ENCODE assay signal across 8 cellular contexts in genomic region chr16:30747799-30748633, GRCh38. TPM values are rescaled to one million over a fixed set of nuclear protein-coding genes. Genes with fewer than 3 reads are reported as not detected.
DNase-seq lines count a peak whose midpoint lies in the region; ATAC-seq and TF ChIP-seq lines count a peak whose summit lies in the region.

TSS of gene PHKG2 (plus strand) at chr16:30748425. CDS start at chr16:30748821, 396 bp downstream.

- DNase-seq in GM13977 (ENCODE audit: low spot score) (peak; percentile 98), NCI-H1694 (lab: John Stamatoyannopoulos, UW) (peak; percentile 93), amniotic stem cell (lab: John Stamatoyannopoulos, UW) (peak; percentile 98), heart right ventricle (peak; percentile 99), posterior cingulate gyrus (peak; percentile 98 to 100 (median 100)), upper lobe of left lung (peak; percentile 99 to 100)

- H3K4me1 ChIP-seq in heart right ventricle (peaks cover 0 to 17% (median 6%) of the 10 kb centered on the region in 9 donors), upper lobe of left lung (peaks cover 6 to 17% (median 15%) of the 10 kb centered on the region in 4 donors)

- peaks cover 24% of the 10 kb centered on the region for H3K4me1 Mint-ChIP-seq in T-helper 1 cell treated with Interleukin-12 subunit alpha and Interleukin-12 subunit beta and Interleukin-4 antibody, amounts not matched to agents 30 μg/mL and 1 μg/mL, for 36 hours (ENCODE audit: low read depth)

- H3K4me3 ChIP-seq in heart right ventricle (peak within 1 kb of the TSS; percentile 59 to 93 (median 76)), upper lobe of left lung (peak within 1 kb of the TSS; percentile 92 to 99 (median 98))

- H3K4me3 Mint-ChIP-seq in T-helper 1 cell treated with Interleukin-12 subunit alpha and Interleukin-12 subunit beta and Interleukin-4 antibody, amounts not matched to agents 30 μg/mL and 1 μg/mL, for 36 hours, result peak within 1 kb of the TSS; percentile 95

- H3K27ac ChIP-seq in heart right ventricle (peak within 1 kb of the TSS in 9 of 10 donors; percentile 61 to 88 (median 78)), upper lobe of left lung (peak within 1 kb of the TSS; percentile 78 to 88 (median 84))

- peak; percentile 90 for ATAC-seq in HG02884 (IDR thresholded peaks at IDR 0.05; ENCODE audit: unreplicated experiment)
- peak; percentile 98 to 99 (median 98) for ATAC-seq in heart right ventricle
- ATAC-seq in upper lobe of left lung (ENCODE audit: low FRiP score in 2 of 2), result peak; percentile 99

- intact Hi-C loops in heart right ventricle (cut with DNase I), result loop anchor here in 1 of 10 donors (5.0 kb wide), 1 partner anchor 51 kb away; the partner anchor contains the start of gene SRCAP
- intact Hi-C loops in posterior cingulate gyrus (cut with DNase I), result loop anchor here (2.0 kb wide), 2 partner anchors 15 to 49 kb away; partner anchors contain the start of genes CFAP119, RNF40 and SRCAP

- TF ChIP-seq CTCF in GM13977 (IDR thresholded peaks at IDR 0.05; ENCODE audit: extremely low read depth, insufficient read depth, missing control alignments), result no peak
- no peak for TF ChIP-seq CTCF in heart right ventricle (IDR thresholded peaks at IDR 0.05)
- peak in 3 of 6 experiments; percentile 4 to 38 (median 18) for TF ChIP-seq CTCF in upper lobe of left lung (IDR thresholded peaks at IDR 0.05)

- H3K36me3 Mint-ChIP-seq in T-helper 1 cell treated with Interleukin-12 subunit alpha and Interleukin-12 subunit beta and Interleukin-4 antibody, amounts not matched to agents 30 μg/mL and 1 μg/mL, for 36 hours (ENCODE audit: low read depth), result peaks cover 23% of the 10 kb centered on the region

- 3 to 5% methylated on average over 41 to 60 of the region's 60 CpGs for WGBS in heart right ventricle, 2 donors
- 6 to 7% methylated on average over 17 to 58 of the region's 60 CpGs for WGBS in upper lobe of left lung, 2 donors

- H3K27me3 ChIP-seq in heart right ventricle, result no peaks in the 10 kb centered on the region
- no peaks in the 10 kb centered on the region for H3K27me3 ChIP-seq in upper lobe of left lung

- H3K9me3 ChIP-seq in heart right ventricle (no peaks in the 10 kb centered on the region), upper lobe of left lung (no peaks in the 10 kb centered on the region)

- in situ Hi-C loops in GM13977 (cut with MboI; ENCODE audit: low pct_unique_long_range_greater_than_20kb, low sequenced_read_pairs, unreplicated experiment), result no loop called here

- TF ChIP-seq EP300 in upper lobe of left lung (IDR thresholded peaks at IDR 0.05), result no peak

- peak in 2 of 4 donors; percentile 54 to 77 for TF ChIP-seq POLR2A in upper lobe of left lung (IDR thresholded peaks at IDR 0.05)

- peaks cover 0 to 52% (median 13%) of the 10 kb centered on the region in 9 donors for H3K36me3 ChIP-seq in heart right ventricle
- peaks cover 5 to 45% (median 30%) of the 10 kb centered on the region in 4 donors for H3K36me3 ChIP-seq in upper lobe of left lung

- peak within 1 kb of the TSS; percentile 88 for H3K27ac Mint-ChIP-seq in T-helper 1 cell treated with Interleukin-12 subunit alpha and Interleukin-12 subunit beta and Interleukin-4 antibody, amounts not matched to agents 30 μg/mL and 1 μg/mL, for 36 hours

- H3K27me3 Mint-ChIP-seq in T-helper 1 cell treated with Interleukin-12 subunit alpha and Interleukin-12 subunit beta and Interleukin-4 antibody, amounts not matched to agents 30 μg/mL and 1 μg/mL, for 36 hours (ENCODE audit: low read depth), result no peaks in the 10 kb centered on the region

- no peaks in the 10 kb centered on the region for H3K9me3 Mint-ChIP-seq in T-helper 1 cell treated with Interleukin-12 subunit alpha and Interleukin-12 subunit beta and Interleukin-4 antibody, amounts not matched to agents 30 μg/mL and 1 μg/mL, for 36 hours

RNA-seq across cellular contexts. Expression of gene PHKG2, which starts in this region (rescaled TPM):
- total RNA-seq in heart right ventricle (10 to 100 TPM; 12.1 to 21.3 (median 15.0) TPM), upper lobe of left lung (10 to 100 TPM; 27.4 to 70.2 (median 33.5) TPM)
- polyA plus RNA-seq in heart right ventricle, result 10 to 100 TPM; 29.1 to 40.7 TPM

Comparison
In these comparisons a context has a peak if more than half of its experiments do, and no peak if none do; other contexts are left out.
1. Peak in every context shown above with its lines: DNase-seq, ATAC-seq, H3K4me3 ChIP-seq and H3K27ac ChIP-seq.